Comparison of ENCODE assay signal across 17 cellular contexts in genomic region chr13:78607409-78608253, GRCh38. TPM values are rescaled to one million over a fixed set of nuclear protein-coding genes. Genes with fewer than 3 reads are reported as not detected.
DNase-seq lines count a peak whose midpoint lies in the region; ATAC-seq, FAIRE-seq and TF ChIP-seq lines count a peak whose summit lies in the region.
"Had no signal": no experiment of that assay in that cellular context is flagged by ENCODE, and none has a peak within 500 bp of the region (broad histone marks: within the 10 kb centered on the region; RNA-seq: fewer than 3 reads in every experiment).

No MANE protein-coding gene starts in this region.

- no peak overlapping the region for H3K27ac ChIP-seq in HepG2 (ENCODE audit: extremely low read length, insufficient read depth, low read length)
- no peak overlapping the region for H3K27ac ChIP-seq in right lobe of liver
- H3K27ac ChIP-seq in coronary artery = no peak overlapping the region

- 58% methylated on average over 17 of the region's 42 CpGs for WGBS in HepG2 (ENCODE audit: low lambda C conversion rate)
- WGBS in right lobe of liver (ENCODE audit: insufficient coverage, low coverage, low lambda C conversion rate, missing lambda C conversion rate) = 30% methylated on average over 13 of the region's 42 CpGs

- peak overlapping the region; percentile 82 for H3K4me3 Mint-ChIP-seq in type B pancreatic cell

- no peak overlapping the region for H3K27ac Mint-ChIP-seq in type B pancreatic cell

- no peaks in the 10 kb centered on the region; the same call in 1 of the 2 replicates for H4K20me1 ChIP-seq in HepG2 (ENCODE audit: insufficient read depth, low read length)

- ATAC-seq in HepG2 (no peak), right lobe of liver (no peak), HG02610 (IDR thresholded peaks at IDR 0.05; ENCODE audit: unreplicated experiment) (no peak)

- H3K4me1 Mint-ChIP-seq in type B pancreatic cell (ENCODE audit: unreplicated experiment) = peaks cover 23% of the 10 kb centered on the region

- POLR2A ChIA-PET in HepG2 (lab: Yijun Ruan, JAX) = no interaction called here

- DNase-seq in HepG2 (ENCODE audit: low spot score) = no peak
- no peak for DNase-seq in right lobe of liver
- DNase-seq in coronary artery (ENCODE audit: low spot score) = no peak
- peak; percentile 26 for DNase-seq in left kidney (ENCODE audit: low read depth, low spot score)
- DNase-seq in type B pancreatic cell (ENCODE audit: extremely low spot score, unreplicated experiment) = no peak
- no peak for DNase-seq in glomerular visceral epithelial cell (ENCODE audit: extremely low spot score)
- DNase-seq in GF-D8 (lab: John Stamatoyannopoulos, UW) = no peak
- DNase-seq: activated CD8-positive, alpha-beta memory T cell treated with anti-CD3 and anti-CD28 coated beads for 24 hours; activated naive CD4-positive, alpha-beta T cell treated with anti-CD3 and anti-CD28 coated beads, Interleukin-2, amount 50 U/mL, for 16 hours; AML-193; EL; hypothalamus; NCI-H526 treated with DMSO at 0.1 percent for 48 hours; RPMI8226; stimulated activated CD4-positive, alpha-beta T cell treated with anti-CD3 and anti-CD28 coated beads, Interleukin-4, amount 100 ng/mL, for 24 hours; T-helper 2 cell had no signal

- no peak overlapping the region for H3K9ac ChIP-seq in HepG2 (ENCODE audit: insufficient read depth, low read depth, low read length)

- TF ChIP-seq POLR2A in HepG2 (IDR thresholded peaks at IDR 0.05; ENCODE audit: insufficient read depth in 1 of 2, low read depth in 2 of 2, low read length in 2 of 2) (no peak), right lobe of liver (IDR thresholded peaks at IDR 0.05) (no peak)

- H3K27me3 Mint-ChIP-seq in type B pancreatic cell = peaks cover 97% of the 10 kb centered on the region

- CTCF ChIA-PET in HepG2 (lab: Yijun Ruan, JAX; ENCODE audit: low intra/inter-chr PET ratio, low total read pairs) = no interaction called here

- no peaks in the 10 kb centered on the region for H3K9me3 Mint-ChIP-seq in type B pancreatic cell

- H2AFZ ChIP-seq in HepG2 (ENCODE audit: low read length) = no peak overlapping the region

- no peak for TF ChIP-seq CTCF in HepG2 (CRISPR knock-in tag; IDR thresholded peaks at IDR 0.05)
- no peak for TF ChIP-seq CTCF in right lobe of liver (IDR thresholded peaks at IDR 0.05)
- TF ChIP-seq CTCF in coronary artery (IDR thresholded peaks at IDR 0.05) = no peak
- TF ChIP-seq CTCF in type B pancreatic cell (conservative IDR thresholded peaks at IDR 0.05) = no peak

- H3K36me3 ChIP-seq in HepG2 (replicated peaks in 1 of 2; ENCODE audit: control insufficient read depth in 1 of 2, insufficient read depth in 2 of 2, low read length in 2 of 2) (no peaks in the 10 kb centered on the region), right lobe of liver (no peaks in the 10 kb centered on the region)

- no peak overlapping the region; a peak in 1 of 6 replicates for H3K4me3 ChIP-seq in HepG2 (replicated peaks in 1 of 3; ENCODE audit: insufficient read depth in 1 of 3, low read depth in 2 of 3, low read length in 3 of 3)
- no peak overlapping the region for H3K4me3 ChIP-seq in right lobe of liver
- H3K4me3 ChIP-seq in coronary artery = peak overlapping the region; percentile 43

- H3K9me3 ChIP-seq in HepG2 (ENCODE audit: low read length) (no peaks in the 10 kb centered on the region), right lobe of liver (no peaks in the 10 kb centered on the region)

- no peaks in the 10 kb centered on the region for H3K79me2 ChIP-seq in HepG2 (ENCODE audit: insufficient read depth, low read length)

- no peak for TF ChIP-seq RAD21 in HepG2 (CRISPR knock-in tag; IDR thresholded peaks at IDR 0.05)

- H3K36me3 Mint-ChIP-seq in type B pancreatic cell = no peaks in the 10 kb centered on the region

- in situ Hi-C loops in HepG2 (cut with HindIII; ENCODE audit: extremely low pct_ligation_motif_present, low pct_unique_long_range_greater_than_20kb) = no loop called here

- no TSS peak for BruUV-seq in HepG2 (replicated peaks; lab: Mats Ljungman, UMichigan)

- H3K4me2 ChIP-seq in HepG2 (ENCODE audit: low read depth, low read length) = peak overlapping the region; percentile 26; the same call in 1 of the 2 replicates

- TF ChIP-seq EP300 in HepG2 (IDR thresholded peaks at IDR 0.05; ENCODE audit: low read depth in 2 of 2, low read length in 2 of 2) (no peak), HepG2 (CRISPR knock-in tag; IDR thresholded peaks at IDR 0.05; ENCODE audit: borderline replicate concordance) (no peak)

- intact Hi-C loops in HepG2 (cut with micrococcal nuclease; ENCODE audit: unreplicated experiment) (loop anchor here (2.0 kb wide), 1 partner anchor 39 kb away; no protein-coding TSS in a partner anchor), right lobe of liver (cut with DNase I) (no loop called here)

- H3K4me1 ChIP-seq in HepG2 (ENCODE audit: insufficient read depth, low read length) (peaks cover 42% of the 10 kb centered on the region), right lobe of liver (peaks cover 0 to 28% (median 4%) of the 10 kb centered on the region in 4 donors)

- FAIRE-seq in HepG2 (lab: Jason Lieb, UNC) = no peak

- H3K27me3 ChIP-seq in HepG2 (ENCODE audit: control insufficient read depth in 1 of 2, insufficient read depth in 2 of 2, low read length in 2 of 2) (peaks cover 3 to 73% of the 10 kb centered on the region in 2 experiments), right lobe of liver (peaks cover 10 to 61% of the 10 kb centered on the region in 2 donors)

TF ChIP-seq in HepG2, 621 proteins besides CTCF, POLR2A, EP300 and RAD21 (continues in another document):
- no peak for TF ChIP-seq NFYB (CRISPR knock-in tag; IDR thresholded peaks at IDR 0.05)
- no peak for TF ChIP-seq ELF1 (CRISPR knock-in tag; IDR thresholded peaks at IDR 0.05)
- TF ChIP-seq ZNF782 (CRISPR knock-in tag; IDR thresholded peaks at IDR 0.05; ENCODE audit: borderline replicate concordance) = no peak

RNA-seq across cellular contexts. Expression of gene POU4F1, which starts 4.3 kb away (rescaled TPM):
- total RNA-seq in HepG2 (2016; rRNA removed; fragmentation: Illumina TruSeq; extraction: Trizol) = 0.74 and 1.1 TPM in 2 replicates
- 0.10 TPM in 1 of 2 replicates, not detected in the other for total RNA-seq in HepG2 (2016; cell fraction: cytosol; rRNA removed; fragmentation: Illumina TruSeq; extraction: Trizol; ENCODE audit: low read depth)
- total RNA-seq in HepG2 (2016; cell fraction: insoluble cytoplasmic fraction; rRNA removed; fragmentation: Illumina TruSeq; extraction: Trizol) = 0.54 and 0.87 TPM in 2 replicates
- 0.34 and 0.41 TPM in 2 replicates for total RNA-seq in HepG2 (2016; cell fraction: membrane; rRNA removed; fragmentation: Illumina TruSeq; extraction: Trizol)
- total RNA-seq in HepG2 (2016; cell fraction: nucleus; rRNA removed; fragmentation: Illumina TruSeq; extraction: Trizol) = 1.5 and 1.6 TPM in 2 replicates
- polyA plus RNA-seq in HepG2 (2011; rRNA removed) = 1.0 and 1.3 TPM in 2 replicates
- 0.21 and 0.54 TPM in 2 replicates for polyA plus RNA-seq in HepG2 (2011; cell fraction: cytosol; rRNA removed)
- polyA plus RNA-seq in HepG2 (2011; cell fraction: nucleus; rRNA removed) = 4.2 and 5.2 TPM in 2 replicates
- 1.3 and 2.9 TPM in 2 replicates for polyA plus RNA-seq in HepG2 (2012)
- 0.05 and 0.07 TPM in 2 replicates for polyA plus RNA-seq in HepG2 (2016; cell fraction: cytosol; fragmentation: Illumina TruSeq; extraction: Trizol; ENCODE audit: low read depth)
- 0.76 and 0.91 TPM in 2 replicates for polyA plus RNA-seq in HepG2 (2016; cell fraction: insoluble cytoplasmic fraction; fragmentation: Illumina TruSeq; extraction: Trizol; ENCODE audit: low read depth)
- 0.16 and 0.19 TPM in 2 replicates for polyA plus RNA-seq in HepG2 (2016; cell fraction: membrane; fragmentation: Illumina TruSeq; extraction: Trizol; ENCODE audit: low read depth)
- polyA plus RNA-seq in HepG2 (2016; cell fraction: nucleus; fragmentation: Illumina TruSeq; extraction: Trizol; ENCODE audit: insufficient read depth, low read depth) = 3.4 TPM in 2 replicates
- 0.40 TPM in 1 of 2 replicates, not detected in the other for polyA minus RNA-seq in HepG2 (2011; rRNA and poly(A)+ RNA removed; ENCODE audit: low replicate concordance)
- polyA minus RNA-seq in HepG2 (2011; cell fraction: cytosol; rRNA and poly(A)+ RNA removed) = 0.40 and 0.44 TPM in 2 replicates
- polyA minus RNA-seq in HepG2 (2011; cell fraction: nucleus; rRNA and poly(A)+ RNA removed) = 1.4 and 1.9 TPM in 2 replicates
- under 1 TPM in 3 of 6 experiments, not detected in 3; 0.07 to 0.25 (median 0.19) TPM for total RNA-seq in right lobe of liver
- total RNA-seq in type B pancreatic cell (ENCODE audit: low replicate concordance) = 0.93 and 5.4 TPM in 2 replicates

RNA-seq across cellular contexts. Expression of gene OBI1, which starts 51.3 kb away (rescaled TPM):
- total RNA-seq in HepG2 (2016; rRNA removed; fragmentation: Illumina TruSeq; extraction: Trizol) = 23.5 and 38.8 TPM in 2 replicates
- total RNA-seq in HepG2 (2016; cell fraction: cytosol; rRNA removed; fragmentation: Illumina TruSeq; extraction: Trizol; ENCODE audit: low read depth) = 6.4 and 7.1 TPM in 2 replicates
- 23.2 and 39.3 TPM in 2 replicates for total RNA-seq in HepG2 (2016; cell fraction: insoluble cytoplasmic fraction; rRNA removed; fragmentation: Illumina TruSeq; extraction: Trizol)
- total RNA-seq in HepG2 (2016; cell fraction: membrane; rRNA removed; fragmentation: Illumina TruSeq; extraction: Trizol) = 9.0 and 11.1 TPM in 2 replicates
- total RNA-seq in HepG2 (2016; cell fraction: nucleus; rRNA removed; fragmentation: Illumina TruSeq; extraction: Trizol) = 20.1 and 20.2 TPM in 2 replicates
- polyA plus RNA-seq in HepG2 (2011; rRNA removed) = 5.7 and 7.8 TPM in 2 replicates
- polyA plus RNA-seq in HepG2 (2011; cell fraction: cytosol; rRNA removed) = 2.3 and 4.1 TPM in 2 replicates
- 4.4 and 4.8 TPM in 2 replicates for polyA plus RNA-seq in HepG2 (2011; cell fraction: nucleus; rRNA removed)
- polyA plus RNA-seq in HepG2 (2012) = 7.6 and 13.1 TPM in 2 replicates
- 0.52 and 0.69 TPM in 2 replicates for polyA plus RNA-seq in HepG2 (2016; cell fraction: cytosol; fragmentation: Illumina TruSeq; extraction: Trizol; ENCODE audit: low read depth)
- 21.4 and 23.0 TPM in 2 replicates for polyA plus RNA-seq in HepG2 (2016; cell fraction: insoluble cytoplasmic fraction; fragmentation: Illumina TruSeq; extraction: Trizol; ENCODE audit: low read depth)
- polyA plus RNA-seq in HepG2 (2016; cell fraction: membrane; fragmentation: Illumina TruSeq; extraction: Trizol; ENCODE audit: low read depth) = 1.8 and 2.8 TPM in 2 replicates
- polyA plus RNA-seq in HepG2 (2016; cell fraction: nucleus; fragmentation: Illumina TruSeq; extraction: Trizol; ENCODE audit: insufficient read depth, low read depth) = 11.9 and 12.3 TPM in 2 replicates
- polyA minus RNA-seq in HepG2 (2011; rRNA and poly(A)+ RNA removed; ENCODE audit: low replicate concordance) = 11.9 and 14.5 TPM in 2 replicates
- 7.2 and 8.6 TPM in 2 replicates for polyA minus RNA-seq in HepG2 (2011; cell fraction: cytosol; rRNA and poly(A)+ RNA removed)
- polyA minus RNA-seq in HepG2 (2011; cell fraction: nucleus; rRNA and poly(A)+ RNA removed) = 23.0 and 25.6 TPM in 2 replicates
- total RNA-seq in right lobe of liver = 1 to 10 TPM; 1.7 to 3.6 (median 2.8) TPM
- 14.3 and 18.7 TPM in 2 replicates for total RNA-seq in type B pancreatic cell (ENCODE audit: low replicate concordance)
